In genomic region chr10:124014416-124015154, GRCh38 we compare ENCODE assay signal across 10 cellular contexts.
DNase-seq lines count a peak whose midpoint lies in the region; FAIRE-seq and TF ChIP-seq lines count a peak whose summit lies in the region.
"Had no signal": no experiment of that assay in that cellular context is flagged by ENCODE, and none has a peak within 500 bp of the region (broad histone marks: within the 10 kb centered on the region; RNA-seq: fewer than 3 reads in every experiment).

No MANE protein-coding gene starts in this region.

- H2BK5ac ChIP-seq in H1 (ENCODE audit: low read depth, low read length) (no peak overlapping the region), mesenchymal stem cell (ENCODE audit: low read depth, low read length, poor library complexity, severe bottlenecking) (no peak overlapping the region)

- no peak overlapping the region for H3K56ac ChIP-seq in H1 (replicated peaks; ENCODE audit: insufficient read length, low read depth, low read length)

- H2BK120ac ChIP-seq in H1 (replicated peaks; ENCODE audit: low read depth, low read length): no peak overlapping the region
- no peak overlapping the region for H2BK120ac ChIP-seq in mesenchymal stem cell (ENCODE audit: low read depth, low read length)

- H3K79me1 ChIP-seq in H1 (ENCODE audit: low read depth, low read length) (no peaks in the 10 kb centered on the region), mesenchymal stem cell (replicated peaks; ENCODE audit: low read length, poor library complexity, severe bottlenecking) (peaks cover 8% of the 10 kb centered on the region)

- H2AFZ ChIP-seq in H1 (ENCODE audit: low read length): no peak overlapping the region
- no peak overlapping the region for H2AFZ ChIP-seq in mesenchymal stem cell (ENCODE audit: low read depth, low read length)
- H2AFZ ChIP-seq: GM23248 had no signal

- H3K36me3 ChIP-seq in H1 (ENCODE audit: control insufficient read depth in 2 of 4, insufficient read depth in 4 of 4, low read length in 3 of 4) (no peaks in the 10 kb centered on the region; a peak in 2 of 8 replicates), mesenchymal stem cell (ENCODE audit: control insufficient read depth in 1 of 2, insufficient read depth in 2 of 2, low read depth in 1 of 2, low read length in 2 of 2) (peaks cover 10 to 79% of the 10 kb centered on the region in 2 experiments)

- H4K8ac ChIP-seq in H1 (ENCODE audit: extremely low read depth, insufficient read depth, low read length) (peak overlapping the region; percentile 62), mesenchymal stem cell (ENCODE audit: low read length) (no peak overlapping the region)

- H3K9me3 ChIP-seq in H1 (ENCODE audit: insufficient read depth in 2 of 2, low read depth in 1 of 2, low read length in 1 of 2) (0 out of 4 replicates have a peak, but pooled peaks cover 0 to 2% of the 10 kb centered on the region in 2 experiments), mesenchymal stem cell (ENCODE audit: control insufficient read depth, low read length) (no peaks in the 10 kb centered on the region)

- H3K14ac ChIP-seq in H1 (ENCODE audit: insufficient read length) (no peak overlapping the region), mesenchymal stem cell (ENCODE audit: low read length in 2 of 2) (no peak overlapping the region)

- no peak overlapping the region for H2BK20ac ChIP-seq in H1 (ENCODE audit: low read length)

- H2BK12ac ChIP-seq in H1 (ENCODE audit: low read depth, low read length) (peak overlapping the region; percentile 17; the same call in 1 of the 2 replicates), mesenchymal stem cell (ENCODE audit: low read length in 2 of 2) (no peak overlapping the region)

- no peak for TF ChIP-seq RAD21 in H1 (IDR thresholded peaks at IDR 0.05 in 1 of 2, conservative IDR thresholded peaks at IDR 0.05 in 1 of 2; ENCODE audit: low read depth in 2 of 2, low read length in 2 of 2)

- no peak for TF ChIP-seq POLR2A in H1 (IDR thresholded peaks at IDR 0.05; ENCODE audit: control extremely low read depth in 1 of 2, low read depth in 2 of 2, low read length in 2 of 2)

- H2BK15ac ChIP-seq in H1 (ENCODE audit: low read length) (no peak overlapping the region), mesenchymal stem cell (ENCODE audit: low read depth, poor library complexity, severe bottlenecking) (peak overlapping the region; percentile 26)

- no peak overlapping the region for H3K4ac ChIP-seq in H1 (replicated peaks; ENCODE audit: insufficient read length, low read depth, low read length)
- H3K4ac ChIP-seq in mesenchymal stem cell (ENCODE audit: low read depth in 1 of 2, low read length in 2 of 2): no peak overlapping the region

- H3K18ac ChIP-seq in H1 (ENCODE audit: extremely low read depth, low read length) (no peak overlapping the region; the same call in 1 of the 2 replicates), mesenchymal stem cell (ENCODE audit: low read depth in 1 of 2, low read length in 2 of 2) (no peak overlapping the region)

- no peak for TF ChIP-seq EP300 in H1 (IDR thresholded peaks at IDR 0.05; ENCODE audit: borderline replicate concordance in 1 of 2, low read depth in 2 of 2, low read length in 2 of 2)

- H3K79me2 ChIP-seq in H1 (ENCODE audit: control insufficient read depth in 1 of 2, insufficient read depth in 2 of 2, low read length in 2 of 2): no peaks in the 10 kb centered on the region

- H4K91ac ChIP-seq in H1 (replicated peaks; ENCODE audit: insufficient read length, low read length) (no peak overlapping the region), mesenchymal stem cell (ENCODE audit: low read length) (no peak overlapping the region)

- FAIRE-seq in H1 (lab: Jason Lieb, UNC): no peak
- FAIRE-seq: GM18507 had no signal

- H3K4me3 ChIP-seq in H1 (ENCODE audit: extremely low read depth in 1 of 4, insufficient read depth in 2 of 4, low read depth in 3 of 4, low read length in 4 of 4): no peak overlapping the region
- H3K4me3 ChIP-seq in mesenchymal stem cell (ENCODE audit: insufficient read depth in 1 of 2, low read depth in 1 of 2, low read length in 2 of 2): no peak overlapping the region
- H3K4me3 ChIP-seq: GM23248 had no signal

- H3K4me2 ChIP-seq in H1 (ENCODE audit: insufficient read depth in 1 of 2, low read depth in 2 of 2, low read length in 2 of 2): no peak overlapping the region
- no peak overlapping the region for H3K4me2 ChIP-seq in mesenchymal stem cell (ENCODE audit: low read length, poor library complexity, severe bottlenecking)

- H3K23me2 ChIP-seq in H1 (ENCODE audit: low read depth, low read length): no peaks in the 10 kb centered on the region

- H3K27ac ChIP-seq in H1 (ENCODE audit: low read depth, low read length) (no peak overlapping the region), mesenchymal stem cell (ENCODE audit: low read length, poor library complexity, severe bottlenecking) (no peak overlapping the region)
- H3K27ac ChIP-seq: GM23248 had no signal

- H2AK5ac ChIP-seq in H1 (ENCODE audit: low read depth, low read length) (no peak overlapping the region), mesenchymal stem cell (ENCODE audit: low read length, severe bottlenecking) (no peak overlapping the region)

- 88% methylated on average over 15 of the region's 22 CpGs; no CpG with 5 or more reads in 1 of the 2 experiments for WGBS in H1 (ENCODE audit: extremely low coverage in 1 of 2, insufficient coverage in 1 of 2, insufficient read length in 1 of 2, insufficient replicate concordance in 2 of 2, low coverage in 1 of 2, low lambda C conversion rate in 2 of 2, missing lambda C conversion rate in 1 of 2), 2 experiments
- WGBS in mesenchymal stem cell: 86% methylated on average over 19 of the region's 22 CpGs

- no peak overlapping the region for H3K9ac ChIP-seq in H1 (replicated peaks in 1 of 4; ENCODE audit: extremely low read depth in 1 of 4, low read depth in 3 of 4, low read length in 3 of 4)
- no peak overlapping the region for H3K9ac ChIP-seq in mesenchymal stem cell (ENCODE audit: low read length)
- H3K9ac ChIP-seq: GM23248 had no signal

- POLR2A ChIA-PET in H1 (lab: Charles Lee; ENCODE audit: partially characterized antibody): interaction anchor here (1.5 kb wide), 1 partner anchor 25 kb away, joined by 3 read pairs; no protein-coding TSS in a partner anchor

- no peak for TF ChIP-seq CTCF in H1 (IDR thresholded peaks at IDR 0.05; ENCODE audit: control extremely low read depth in 1 of 3, insufficient read depth in 1 of 3, low read depth in 1 of 3, low read length in 3 of 3)

- no peaks in the 10 kb centered on the region for H4K20me1 ChIP-seq in H1 (replicated peaks in 1 of 2; ENCODE audit: control insufficient read depth in 1 of 2, insufficient read depth in 2 of 2, low read length in 2 of 2)

- H3K4me1 ChIP-seq in H1 (replicated peaks in 1 of 4; ENCODE audit: control insufficient read depth in 3 of 4, insufficient read depth in 4 of 4, low read length in 3 of 4) (peaks cover 4 to 43% (median 15%) of the 10 kb centered on the region in 4 experiments), mesenchymal stem cell (ENCODE audit: control insufficient read depth, insufficient read depth, low read depth, low read length) (peaks cover 5% of the 10 kb centered on the region)

- H3K23ac ChIP-seq in H1 (ENCODE audit: insufficient read length): no peak overlapping the region
- no peak overlapping the region for H3K23ac ChIP-seq in mesenchymal stem cell (ENCODE audit: low read length in 2 of 2)

- no peaks in the 10 kb centered on the region for H3K27me3 ChIP-seq in H1 (replicated peaks in 1 of 4; ENCODE audit: control insufficient read depth in 3 of 4, extremely low read depth in 1 of 4, insufficient read depth in 3 of 4, low read length in 3 of 4)
- no peaks in the 10 kb centered on the region for H3K27me3 ChIP-seq in mesenchymal stem cell (ENCODE audit: control insufficient read depth in 1 of 2, insufficient read depth in 1 of 2, low read length in 2 of 2)

- no peak overlapping the region for H4K5ac ChIP-seq in H1 (ENCODE audit: insufficient read length, low read depth, low read length)

- CTCF ChIA-PET in H1 (lab: Charles Lee; ENCODE audit: partially characterized antibody): interaction anchor here (1.6 to 2.2 kb wide), 3 partner anchors 20 to 263 kb away, joined by 4 to 7 read pairs (median 4); no protein-coding TSS in a partner anchor

- DNase-seq in RPMI7951 (ENCODE audit: low read depth): peak; percentile 26
- no peak for DNase-seq in H1 (ENCODE audit: low read depth in 1 of 2, low spot score in 2 of 2)
- DNase-seq in mesenchymal stem cell: no peak
- DNase-seq in HCEC 1CT: no peak
- DNase-seq in dermis blood vessel endothelial cell: no peak
- no peak for DNase-seq in effector CD4-positive, alpha-beta T cell
- DNase-seq: CD4-positive, CD25-positive, alpha-beta regulatory T cell; GM23248; H7 had no signal

TF ChIP-seq in H1, 55 proteins besides CTCF, POLR2A, EP300 and RAD21 (continues in another document):
- TF ChIP-seq KDM5A (IDR thresholded peaks at IDR 0.05; ENCODE audit: low read length): no peak
- TF ChIP-seq SIX5 (IDR thresholded peaks at IDR 0.05; ENCODE audit: low read depth, low read length): no peak
- TF ChIP-seq CEBPB (IDR thresholded peaks at IDR 0.05; ENCODE audit: low read depth, low read length): no peak
- TF ChIP-seq KDM4A (IDR thresholded peaks at IDR 0.05; ENCODE audit: low read depth, low read length, severe bottlenecking): no peak
- no peak for TF ChIP-seq YY1 (IDR thresholded peaks at IDR 0.05; ENCODE audit: low read depth, low read length)
- no peak for TF ChIP-seq RBBP5 (IDR thresholded peaks at IDR 0.05; ENCODE audit: borderline replicate concordance, low read depth, low read length)
- TF ChIP-seq RXRA (IDR thresholded peaks at IDR 0.05; ENCODE audit: insufficient read depth, low read depth, low read length): no peak
- no peak for TF ChIP-seq GABPA (IDR thresholded peaks at IDR 0.05; ENCODE audit: borderline replicate concordance, insufficient read depth, low read length)
- no peak for TF ChIP-seq POU5F1 (IDR thresholded peaks at IDR 0.05; ENCODE audit: low read depth, low read length)
- TF ChIP-seq SP4 (IDR thresholded peaks at IDR 0.05; ENCODE audit: low read length): no peak
- TF ChIP-seq TAF1 (IDR thresholded peaks at IDR 0.05; ENCODE audit: low read depth, low read length): no peak
- TF ChIP-seq BRCA1 (IDR thresholded peaks at IDR 0.05; ENCODE audit: low read depth, low read length): no peak
- no peak for TF ChIP-seq NANOG (IDR thresholded peaks at IDR 0.05; ENCODE audit: insufficient read depth, low read depth, low read length, poor library complexity, severe bottlenecking)
- TF ChIP-seq JUN (IDR thresholded peaks at IDR 0.05; ENCODE audit: low read depth, low read length): no peak
- TF ChIP-seq CBX8 (IDR thresholded peaks at IDR 0.05; ENCODE audit: borderline replicate concordance, low read depth, low read length): no peak
